Comparison of ENCODE assay signal across 9 cellular contexts in the genomic region with DNA sequence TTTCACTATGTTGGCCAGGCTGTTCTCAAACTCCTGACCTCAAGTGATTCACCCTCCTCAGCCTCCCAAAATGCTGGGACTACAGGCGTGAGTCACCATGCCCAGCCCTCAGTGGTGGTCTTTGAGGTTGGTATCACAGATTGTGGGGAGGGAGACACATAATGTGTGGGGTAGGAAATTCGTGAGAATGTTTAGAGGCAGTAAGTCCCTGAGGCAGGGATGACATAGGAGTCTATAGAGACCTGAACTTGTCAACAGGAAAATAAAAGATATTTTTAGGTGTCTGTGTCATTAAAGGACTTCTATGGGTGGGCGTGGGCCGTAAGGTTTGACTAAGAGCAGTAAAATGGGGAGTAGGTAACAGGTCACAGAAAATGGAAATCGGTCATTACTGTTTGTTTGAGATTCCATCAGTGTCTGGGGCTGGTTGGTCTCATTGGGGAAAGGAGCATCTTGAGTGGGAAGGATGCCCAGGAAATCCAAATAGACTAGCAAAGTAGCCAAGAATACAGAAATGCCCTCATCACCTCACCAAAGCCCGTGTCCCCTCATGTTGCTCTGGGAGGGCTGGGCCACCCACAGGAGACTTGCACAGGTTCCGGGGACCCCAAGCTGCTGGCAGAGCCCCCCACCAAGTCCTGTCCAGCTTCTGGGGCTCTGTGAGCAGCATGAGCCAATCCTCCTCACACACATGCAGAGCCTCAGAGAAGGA.
A peak's percentile ranks its signal among the peaks of the same experiment; 100 is the strongest.
DNase-seq lines count a peak whose midpoint lies in the region; ATAC-seq, FAIRE-seq and TF ChIP-seq lines count a peak whose summit lies in the region.
"Had no signal": no experiment of that assay in that cellular context is flagged by ENCODE, and none has a peak within 500 bp of the region (broad histone marks: within the 10 kb centered on the region; RNA-seq: fewer than 3 reads in every experiment).

No MANE protein-coding gene starts in this region.

- H3K79me2 ChIP-seq in astrocyte (ENCODE audit: insufficient read depth, low read length) = no peaks in the 10 kb centered on the region

- H3K4me1 Mint-ChIP-seq in astrocyte (ENCODE audit: low read depth, unreplicated experiment) = peaks cover 36% of the 10 kb centered on the region

- peaks cover 8% of the 10 kb centered on the region for H3K27me3 Mint-ChIP-seq in astrocyte (ENCODE audit: low read depth, unreplicated experiment)

- H3K9me3 ChIP-seq in astrocyte (ENCODE audit: insufficient read depth, low read depth, low read length) = no peaks in the 10 kb centered on the region

- no peak for ATAC-seq in left lobe of liver
- no peak for ATAC-seq in GM19328 (IDR thresholded peaks at IDR 0.05; ENCODE audit: unreplicated experiment)
- ATAC-seq in HG02759 (IDR thresholded peaks at IDR 0.05; ENCODE audit: unreplicated experiment) = no peak

- no peak overlapping the region for H3K4me3 ChIP-seq in astrocyte (ENCODE audit: insufficient read depth, low read depth, low read length)
- H3K4me3 ChIP-seq: skin epidermis had no signal

- H3K27me3 ChIP-seq in astrocyte (ENCODE audit: insufficient read depth, low read length) = no peaks in the 10 kb centered on the region

- H3K9me3 Mint-ChIP-seq in astrocyte (ENCODE audit: unreplicated experiment) = peaks cover 7% of the 10 kb centered on the region

- TF ChIP-seq CTCF in GM20000 (IDR thresholded peaks at IDR 0.05; ENCODE audit: extremely low read depth, missing control alignments) = no peak
- no peak for TF ChIP-seq CTCF in astrocyte (IDR thresholded peaks at IDR 0.05; ENCODE audit: insufficient read depth, low read depth, low read length)

- no peaks in the 10 kb centered on the region for H3K36me3 Mint-ChIP-seq in astrocyte (ENCODE audit: low read depth, unreplicated experiment)

- H3K4me2 ChIP-seq in astrocyte (ENCODE audit: low read length) = no peak overlapping the region

- H3K27ac Mint-ChIP-seq in astrocyte (ENCODE audit: unreplicated experiment) = peak overlapping the region; percentile 19

- H3K36me3 ChIP-seq in astrocyte (ENCODE audit: insufficient read depth, low read length) = no peaks in the 10 kb centered on the region

- H3K4me1 ChIP-seq in astrocyte (ENCODE audit: insufficient read depth, low read length) = peaks cover 41% of the 10 kb centered on the region

- H3K27ac ChIP-seq in astrocyte (ENCODE audit: low read depth, low read length) = peak overlapping the region; percentile 71

- H3K9ac ChIP-seq in astrocyte (ENCODE audit: low read length) = peak overlapping the region; percentile 25

- no peak for FAIRE-seq in astrocyte (lab: Jason Lieb, UNC)

- no peaks in the 10 kb centered on the region for H4K20me1 ChIP-seq in astrocyte (ENCODE audit: insufficient read depth, low read length)

- no peak overlapping the region for H3K4me3 Mint-ChIP-seq in astrocyte (ENCODE audit: unreplicated experiment)

- DNase-seq in GM20000 (ENCODE audit: low spot score) (peak; percentile 50), astrocyte (ENCODE audit: low read depth) (peak; percentile 87), left lobe of liver (ENCODE audit: low spot score) (no peak), GM19240 (ENCODE audit: insufficient read length, low spot score) (no peak)
- DNase-seq in activated CD4-positive, alpha-beta T cell treated with anti-CD3 and anti-CD28 coated beads for 1 hour = peak; percentile 20
- peak; percentile 51 for DNase-seq in stimulated activated CD8-positive, alpha-beta memory T cell treated with anti-CD3 and anti-CD28 coated beads, Interleukin-12 subunit alpha, Interleukin-12 subunit beta, amount 100 ng/mL, for 4 hours (ENCODE audit: low read depth)

- H2AFZ ChIP-seq in astrocyte (ENCODE audit: low read depth, low read length) = no peak overlapping the region

Comparison
In these comparisons a context has a peak if more than half of its experiments do, and no peak if none do; other contexts are left out.
1. DNase-seq: peak in GM20000 (single experiment), activated CD4-positive, alpha-beta T cell treated with anti-CD3 and anti-CD28 coated beads for 1 hour (single experiment), astrocyte (single experiment) and stimulated activated CD8-positive, alpha-beta memory T cell treated with anti-CD3 and anti-CD28 coated beads, Interleukin-12 subunit alpha, Interleukin-12 subunit beta, amount 100 ng/mL, for 4 hours (single experiment); none in left lobe of liver (single experiment) and GM19240 (single experiment).